9 cellular contexts compared by ENCODE assay signal in genomic region chr7:151782598-151783448, GRCh38.
DNase-seq lines count a peak whose midpoint lies in the region; ATAC-seq, FAIRE-seq and TF ChIP-seq lines count a peak whose summit lies in the region.
"Had no signal": no experiment of that assay in that cellular context is flagged by ENCODE, and none has a peak within 500 bp of the region (broad histone marks: within the 10 kb centered on the region; RNA-seq: fewer than 3 reads in every experiment).

No MANE protein-coding gene starts in this region.

- no peaks in the 10 kb centered on the region for H4K20me1 ChIP-seq in H1 (replicated peaks in 1 of 2; ENCODE audit: control insufficient read depth in 1 of 2, insufficient read depth in 2 of 2, low read length in 2 of 2)

- no peak overlapping the region for H3K27ac Mint-ChIP-seq in mesothelial cell of epicardium

- H3K14ac ChIP-seq in H1 (ENCODE audit: insufficient read length): no peak overlapping the region

- 23% methylated on average over 46 of the region's 55 CpGs; no CpG with 5 or more reads in 1 of the 2 experiments for WGBS in H1 (ENCODE audit: extremely low coverage in 1 of 2, insufficient coverage in 1 of 2, insufficient read length in 1 of 2, insufficient replicate concordance in 2 of 2, low coverage in 1 of 2, low lambda C conversion rate in 2 of 2, missing lambda C conversion rate in 1 of 2), 2 experiments

- no peak overlapping the region for H3K56ac ChIP-seq in H1 (replicated peaks; ENCODE audit: insufficient read length, low read depth, low read length)

- peaks cover 8% of the 10 kb centered on the region for H3K9me3 Mint-ChIP-seq in mesothelial cell of epicardium

- peak; percentile 84 to 99 (median 95) for TF ChIP-seq CTCF in H1 (IDR thresholded peaks at IDR 0.05; ENCODE audit: control extremely low read depth in 1 of 3, insufficient read depth in 1 of 3, low read depth in 1 of 3, low read length in 3 of 3)
- TF ChIP-seq CTCF in mesothelial cell of epicardium (IDR thresholded peaks at IDR 0.05; ENCODE audit: unreplicated experiment): peak; percentile 85

- H3K27me3 ChIP-seq in H1 (replicated peaks in 1 of 4; ENCODE audit: control insufficient read depth in 3 of 4, extremely low read depth in 1 of 4, insufficient read depth in 3 of 4, low read length in 3 of 4): peaks cover 0 to 6% (median 3%) of the 10 kb centered on the region in 4 experiments; a peak in 4 of 7 replicates

- peak overlapping the region; percentile 46 for H3K4me3 Mint-ChIP-seq in mesothelial cell of epicardium

- peak overlapping the region; percentile 25 for H3K18ac ChIP-seq in H1 (ENCODE audit: extremely low read depth, low read length)

- peak; percentile 1 for DNase-seq in DMS153 treated with DMSO at 0.1 percent for 48 hours (lab: John Stamatoyannopoulos, UW; ENCODE audit: unreplicated experiment)
- no peak for DNase-seq in DMS153 (lab: John Stamatoyannopoulos, UW)
- peak; percentile 39 for DNase-seq in NCI-H510A (lab: John Stamatoyannopoulos, UW)
- peak; percentile 92 for DNase-seq in activated CD8-positive, alpha-beta memory T cell treated with anti-CD3 and anti-CD28 coated beads for 24 hours
- peak; percentile 58 to 92 for DNase-seq in H1 (ENCODE audit: low read depth in 1 of 2, low spot score in 2 of 2)
- DNase-seq in mesothelial cell of epicardium (ENCODE audit: low spot score in 2 of 2, unreplicated experiment in 2 of 2): peak; percentile 49 to 80
- DNase-seq in stimulated activated CD8-positive, alpha-beta memory T cell treated with anti-CD3 and anti-CD28 coated beads, Interleukin-4, amount 100 ng/mL, for 1 hour (ENCODE audit: low read depth in 2 of 2, low spot score in 1 of 2): peak; percentile 46 to 53

- H3K27me3 Mint-ChIP-seq in mesothelial cell of epicardium (ENCODE audit: low read depth): peaks cover 39% of the 10 kb centered on the region

- H2BK120ac ChIP-seq in H1 (replicated peaks; ENCODE audit: low read depth, low read length): no peak overlapping the region

- H3K4ac ChIP-seq in H1 (replicated peaks; ENCODE audit: insufficient read length, low read depth, low read length): peak overlapping the region; percentile 19

- H3K23me2 ChIP-seq in H1 (ENCODE audit: low read depth, low read length): peaks cover 3% of the 10 kb centered on the region

- TF ChIP-seq EP300 in H1 (IDR thresholded peaks at IDR 0.05; ENCODE audit: borderline replicate concordance in 1 of 2, low read depth in 2 of 2, low read length in 2 of 2): peak in 1 of 2 experiments; percentile 15; a peak in 1 of 3 replicates

- peak overlapping the region; percentile 48 to 66 for H3K4me2 ChIP-seq in H1 (ENCODE audit: insufficient read depth in 1 of 2, low read depth in 2 of 2, low read length in 2 of 2)

- H3K79me1 ChIP-seq in H1 (ENCODE audit: low read depth, low read length): no peaks in the 10 kb centered on the region

- H2BK12ac ChIP-seq in H1 (ENCODE audit: low read depth, low read length): peak overlapping the region; percentile 97; the same call in 1 of the 2 replicates

- 0 out of 2 replicates have a peak overlapping the region, but pooled peaks have one; percentile 80 for H2BK20ac ChIP-seq in H1 (ENCODE audit: low read length)

- no peak overlapping the region for H2AK5ac ChIP-seq in H1 (ENCODE audit: low read depth, low read length)

- H4K91ac ChIP-seq in H1 (replicated peaks; ENCODE audit: insufficient read length, low read length): peak overlapping the region; percentile 92

- TF ChIP-seq POLR2A in H1 (IDR thresholded peaks at IDR 0.05; ENCODE audit: control extremely low read depth in 1 of 2, low read depth in 2 of 2, low read length in 2 of 2): no peak

- no peak overlapping the region; a peak in 1 of 7 replicates for H3K9ac ChIP-seq in H1 (replicated peaks in 1 of 4; ENCODE audit: extremely low read depth in 1 of 4, low read depth in 3 of 4, low read length in 3 of 4)

- peaks cover 0 to 4% (median 1%) of the 10 kb centered on the region in 4 experiments; a peak in 2 of 7 replicates for H3K4me1 ChIP-seq in H1 (replicated peaks in 1 of 4; ENCODE audit: control insufficient read depth in 3 of 4, insufficient read depth in 4 of 4, low read length in 3 of 4)

- H3K27ac ChIP-seq in H1 (ENCODE audit: low read depth, low read length): no peak overlapping the region

- no peaks in the 10 kb centered on the region for H3K79me2 ChIP-seq in H1 (ENCODE audit: control insufficient read depth in 1 of 2, insufficient read depth in 2 of 2, low read length in 2 of 2)

- peak; percentile 77 for ATAC-seq in HG02870 (IDR thresholded peaks at IDR 0.05; ENCODE audit: unreplicated experiment)

- H3K4me1 Mint-ChIP-seq in mesothelial cell of epicardium: peaks cover 2% of the 10 kb centered on the region

- peak overlapping the region; percentile 98 for H2AFZ ChIP-seq in H1 (ENCODE audit: low read length)

- POLR2A ChIA-PET in H1 (lab: Charles Lee; ENCODE audit: partially characterized antibody): interaction anchor here (0.7 kb wide), 1 partner anchor 342 kb away, joined by 3 read pairs; no protein-coding TSS in a partner anchor

- CTCF ChIA-PET in H1 (lab: Charles Lee; ENCODE audit: partially characterized antibody): interaction anchor here (0.6 to 5.0 kb wide), 79 partner anchors 10 to 902 kb away, joined by 3 to 57 read pairs (median 4); no protein-coding TSS in a partner anchor

- H2BK5ac ChIP-seq in H1 (ENCODE audit: low read depth, low read length): peak overlapping the region; percentile 60; the same call in 1 of the 2 replicates

- peak overlapping the region; percentile 87 for H4K5ac ChIP-seq in H1 (ENCODE audit: insufficient read length, low read depth, low read length)

- no peak overlapping the region for H3K23ac ChIP-seq in H1 (ENCODE audit: insufficient read length)

- peak overlapping the region; percentile 100; the same call in 1 of the 2 replicates for H2BK15ac ChIP-seq in H1 (ENCODE audit: low read length)

- H3K36me3 Mint-ChIP-seq in mesothelial cell of epicardium: no peaks in the 10 kb centered on the region

- no peaks in the 10 kb centered on the region for H3K36me3 ChIP-seq in H1 (ENCODE audit: control insufficient read depth in 2 of 4, insufficient read depth in 4 of 4, low read length in 3 of 4)

- peaks cover 3 to 7% of the 10 kb centered on the region in 2 experiments; a peak in 2 of 4 replicates for H3K9me3 ChIP-seq in H1 (ENCODE audit: insufficient read depth in 2 of 2, low read depth in 1 of 2, low read length in 1 of 2)

- peak overlapping the region in 2 of 4 experiments; percentile 7 to 48; a peak in 2 of 8 replicates for H3K4me3 ChIP-seq in H1 (ENCODE audit: extremely low read depth in 1 of 4, insufficient read depth in 2 of 4, low read depth in 3 of 4, low read length in 4 of 4)

- peak; percentile 62 to 77 for TF ChIP-seq RAD21 in H1 (IDR thresholded peaks at IDR 0.05 in 1 of 2, conservative IDR thresholded peaks at IDR 0.05 in 1 of 2; ENCODE audit: low read depth in 2 of 2, low read length in 2 of 2)

- peak overlapping the region; percentile 86; the same call in 1 of the 2 replicates for H4K8ac ChIP-seq in H1 (ENCODE audit: extremely low read depth, insufficient read depth, low read length)

- no peak for FAIRE-seq in H1 (lab: Jason Lieb, UNC)
- FAIRE-seq: A204.1 had no signal

TF ChIP-seq in H1, 55 proteins besides CTCF, POLR2A, EP300 and RAD21 (continues in another document):
- peak; percentile 67 for TF ChIP-seq KDM4A (IDR thresholded peaks at IDR 0.05; ENCODE audit: low read depth, low read length, severe bottlenecking)
- no peak for TF ChIP-seq JUN (IDR thresholded peaks at IDR 0.05; ENCODE audit: low read depth, low read length)
- no peak for TF ChIP-seq TEAD4 (IDR thresholded peaks at IDR 0.05; ENCODE audit: low read depth, low read length)
- peak in 1 of 2 experiments; percentile 91; a peak in 1 of 4 replicates for TF ChIP-seq HDAC2 (IDR thresholded peaks at IDR 0.05; ENCODE audit: borderline replicate concordance in 1 of 2, low read depth in 2 of 2, low read length in 2 of 2)
- TF ChIP-seq BCL11A (IDR thresholded peaks at IDR 0.05; ENCODE audit: low read depth in 2 of 2, low read length in 2 of 2): no peak
- TF ChIP-seq SAP30 (IDR thresholded peaks at IDR 0.05; ENCODE audit: insufficient read depth, insufficient replicate concordance, low read length): no peak
- TF ChIP-seq TAF7 (optimal IDR thresholded peaks at IDR 0.05; ENCODE audit: borderline replicate concordance, low read depth, low read length): peak; percentile 73
- no peak for TF ChIP-seq EGR1 (IDR thresholded peaks at IDR 0.05; ENCODE audit: borderline replicate concordance, low read depth, low read length)
- TF ChIP-seq KDM1A (IDR thresholded peaks at IDR 0.05; ENCODE audit: borderline replicate concordance, low read length): peak; percentile 46; the same call in 1 of the 2 replicates
- no peak for TF ChIP-seq POU5F1 (IDR thresholded peaks at IDR 0.05; ENCODE audit: low read depth, low read length)
- TF ChIP-seq RNF2 (IDR thresholded peaks at IDR 0.05; ENCODE audit: borderline replicate concordance, low read depth, low read length, missing control alignments, poor library complexity, severe bottlenecking): no peak
- peak; percentile 24; the same call in 1 of the 2 replicates for TF ChIP-seq CREB1 (IDR thresholded peaks at IDR 0.05)
- TF ChIP-seq RXRA (IDR thresholded peaks at IDR 0.05; ENCODE audit: insufficient read depth, low read depth, low read length): no peak
- peak; percentile 33; the same call in 1 of the 2 replicates for TF ChIP-seq YY1 (IDR thresholded peaks at IDR 0.05; ENCODE audit: low read depth, low read length)
- TF ChIP-seq GABPA (IDR thresholded peaks at IDR 0.05; ENCODE audit: borderline replicate concordance, insufficient read depth, low read length): peak; percentile 56; the same call in 1 of the 2 replicates
- TF ChIP-seq NRF1 (IDR thresholded peaks at IDR 0.05; ENCODE audit: low read depth, low read length): no peak
- TF ChIP-seq, protein P1, sequence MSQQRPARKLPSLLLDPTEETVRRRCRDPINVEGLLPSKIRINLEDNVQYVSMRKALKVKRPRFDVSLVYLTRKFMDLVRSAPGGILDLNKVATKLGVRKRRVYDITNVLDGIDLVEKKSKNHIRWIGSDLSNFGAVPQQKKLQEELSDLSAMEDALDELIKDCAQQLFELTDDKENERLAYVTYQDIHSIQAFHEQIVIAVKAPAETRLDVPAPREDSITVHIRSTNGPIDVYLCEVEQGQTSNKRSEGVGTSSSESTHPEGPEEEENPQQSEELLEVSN (IDR thresholded peaks at IDR 0.05): peak; percentile 93
- TF ChIP-seq USF2 (IDR thresholded peaks at IDR 0.05; ENCODE audit: low read length): no peak
- peak; percentile 92 for TF ChIP-seq CTBP2 (IDR thresholded peaks at IDR 0.05; ENCODE audit: borderline replicate concordance, insufficient read depth, insufficient read length, low read length)
